8 cellular contexts compared by ENCODE assay signal in the genomic region with DNA sequence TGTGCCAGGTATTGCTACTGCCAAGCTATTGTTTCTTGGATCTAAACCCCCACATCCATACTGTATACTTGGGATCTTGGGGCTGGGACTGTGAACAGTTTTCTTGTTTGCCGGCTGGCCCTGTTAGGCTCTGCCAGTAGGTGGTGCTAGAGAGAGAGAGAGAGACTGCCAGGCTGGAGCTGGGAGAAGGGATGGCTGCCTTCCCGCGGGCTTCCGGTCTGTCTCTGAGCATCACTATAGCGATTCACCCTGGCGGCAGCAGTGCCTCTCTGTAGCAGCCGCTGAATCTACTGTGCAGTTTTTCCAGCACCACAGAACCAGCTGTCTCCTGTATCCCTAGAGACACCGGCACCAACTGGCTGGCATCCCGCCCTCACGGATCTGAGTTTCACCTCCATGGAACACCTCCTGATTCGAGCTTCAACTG.
A peak's percentile ranks its signal among the peaks of the same experiment; 100 is the strongest.
DNase-seq lines count a peak whose midpoint lies in the region; ATAC-seq and TF ChIP-seq lines count a peak whose summit lies in the region.

No MANE protein-coding gene starts in this region.

- H3K4me3 ChIP-seq in choroid plexus epithelial cell (ENCODE audit: low read depth, low read length), result no peak overlapping the region
- H3K4me3 ChIP-seq in lung, result no peak overlapping the region

- no peaks in the 10 kb centered on the region for H3K36me3 ChIP-seq in lung (ENCODE audit: control insufficient read depth in 2 of 2, insufficient read depth in 2 of 2, low read length in 2 of 2)

- DNase-seq in G401 (ENCODE audit: low spot score) (peak; percentile 93), HCEC 1CT (peak; percentile 37), NCI-H1694 treated with DMSO at 0.1 percent for 48 hours (lab: John Stamatoyannopoulos, UW) (peak; percentile 97), WTC11 (ENCODE audit: low spot score) (peak; percentile 79), choroid plexus epithelial cell (ENCODE audit: low read depth) (peak; percentile 38), lung (ENCODE audit: low spot score) (peak; percentile 62), dedifferentiated amniotic fluid mesenchymal stem cell (ENCODE audit: extremely low spot score) (no peak)
- peak; percentile 29 to 70 for DNase-seq in stimulated activated effector memory CD8-positive, alpha-beta T cell treated with anti-CD3 and anti-CD28 coated beads, Interleukin-12 subunit alpha, Interleukin-12 subunit beta, amount 100 ng/mL, for 72 hours (ENCODE audit: low spot score in 2 of 2)

- no peak overlapping the region for H3K27ac Mint-ChIP-seq in WTC11
- no peak overlapping the region for H3K27ac Mint-ChIP-seq in stimulated activated effector memory CD8-positive, alpha-beta T cell treated with anti-CD3 and anti-CD28 coated beads, Interleukin-12 subunit alpha, Interleukin-12 subunit beta, amount 100 ng/mL, for 72 hours

- 55 to 71% methylated on average over 11 of the region's 11 CpGs for WGBS in lung, 2 donors

- H3K27me3 Mint-ChIP-seq in WTC11 (ENCODE audit: low read depth), result no peaks in the 10 kb centered on the region; the same call in 1 of the 2 replicates

- TF ChIP-seq CTCF in WTC11 (IDR thresholded peaks at IDR 0.05) (peak; percentile 78), choroid plexus epithelial cell (conservative IDR thresholded peaks at IDR 0.05; ENCODE audit: low read depth, low read length) (peak; percentile 73), lung (IDR thresholded peaks at IDR 0.05; ENCODE audit: control extremely low read depth, extremely low read depth) (peak; percentile 37)

- ATAC-seq in WTC11, result peak; percentile 100
- peak; percentile 72 for ATAC-seq in lung (ENCODE audit: insufficient read depth, low FRiP score)
- ATAC-seq in stimulated activated effector memory CD8-positive, alpha-beta T cell treated with anti-CD3 and anti-CD28 coated beads, Interleukin-12 subunit alpha, Interleukin-12 subunit beta, amount 100 ng/mL, for 72 hours, result peak; percentile 65

- no peaks in the 10 kb centered on the region for H3K9me3 ChIP-seq in lung (ENCODE audit: control insufficient read depth in 2 of 2, insufficient read depth in 1 of 2, low read length in 1 of 2)

- no peak overlapping the region for H3K4me3 Mint-ChIP-seq in WTC11
- no peak overlapping the region for H3K4me3 Mint-ChIP-seq in stimulated activated effector memory CD8-positive, alpha-beta T cell treated with anti-CD3 and anti-CD28 coated beads, Interleukin-12 subunit alpha, Interleukin-12 subunit beta, amount 100 ng/mL, for 72 hours

- CTCF ChIA-PET in WTC11 (lab: Charles Lee), result interaction anchor here (0.5 to 3.3 kb wide), 45 partner anchors 9 to 303 kb away, joined by 3 to 37 read pairs (median 4); no protein-coding TSS in a partner anchor

- no peaks in the 10 kb centered on the region for H3K4me1 Mint-ChIP-seq in WTC11
- H3K4me1 Mint-ChIP-seq in stimulated activated effector memory CD8-positive, alpha-beta T cell treated with anti-CD3 and anti-CD28 coated beads, Interleukin-12 subunit alpha, Interleukin-12 subunit beta, amount 100 ng/mL, for 72 hours, result no peaks in the 10 kb centered on the region

- POLR2A ChIA-PET in WTC11 (lab: Charles Lee), result no interaction called here

- in situ Hi-C loops in G401 (cut with HindIII; ENCODE audit: low sequenced_read_pairs), result no loop called here

- H3K4me1 ChIP-seq in lung (ENCODE audit: control insufficient read depth in 2 of 2, insufficient read depth in 2 of 2, low read length in 2 of 2), result no peaks in the 10 kb centered on the region

- peaks cover 8% of the 10 kb centered on the region for H3K9me3 Mint-ChIP-seq in WTC11
- no peaks in the 10 kb centered on the region for H3K9me3 Mint-ChIP-seq in stimulated activated effector memory CD8-positive, alpha-beta T cell treated with anti-CD3 and anti-CD28 coated beads, Interleukin-12 subunit alpha, Interleukin-12 subunit beta, amount 100 ng/mL, for 72 hours

- no peak overlapping the region for H3K27ac ChIP-seq in lung (ENCODE audit: low read depth in 1 of 2, low read length in 1 of 2)

- no peaks in the 10 kb centered on the region; the same call in 1 of the 2 replicates for H3K36me3 Mint-ChIP-seq in WTC11
- H3K36me3 Mint-ChIP-seq in stimulated activated effector memory CD8-positive, alpha-beta T cell treated with anti-CD3 and anti-CD28 coated beads, Interleukin-12 subunit alpha, Interleukin-12 subunit beta, amount 100 ng/mL, for 72 hours, result no peaks in the 10 kb centered on the region

- no peaks in the 10 kb centered on the region for H3K27me3 ChIP-seq in lung (ENCODE audit: control insufficient read depth, insufficient read depth)

TF ChIP-seq in WTC11, 78 proteins besides CTCF, POLR2A, EP300 and RAD21:
- TF ChIP-seq, protein P1, sequence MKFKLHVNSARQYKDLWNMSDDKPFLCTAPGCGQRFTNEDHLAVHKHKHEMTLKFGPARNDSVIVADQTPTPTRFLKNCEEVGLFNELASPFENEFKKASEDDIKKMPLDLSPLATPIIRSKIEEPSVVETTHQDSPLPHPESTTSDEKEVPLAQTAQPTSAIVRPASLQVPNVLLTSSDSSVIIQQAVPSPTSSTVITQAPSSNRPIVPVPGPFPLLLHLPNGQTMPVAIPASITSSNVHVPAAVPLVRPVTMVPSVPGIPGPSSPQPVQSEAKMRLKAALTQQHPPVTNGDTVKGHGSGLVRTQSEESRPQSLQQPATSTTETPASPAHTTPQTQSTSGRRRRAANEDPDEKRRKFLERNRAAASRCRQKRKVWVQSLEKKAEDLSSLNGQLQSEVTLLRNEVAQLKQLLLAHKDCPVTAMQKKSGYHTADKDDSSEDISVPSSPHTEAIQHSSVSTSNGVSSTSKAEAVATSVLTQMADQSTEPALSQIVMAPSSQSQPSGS (CRISPR knock-in tag; IDR thresholded peaks at IDR 0.05; ENCODE audit: borderline replicate concordance, low read depth), result no peak
- peak; percentile 100 for TF ChIP-seq ZNF121 (CRISPR knock-in tag; IDR thresholded peaks at IDR 0.05)
- peak; percentile 68; the same call in 1 of the 2 replicates for TF ChIP-seq GTF2I (CRISPR knock-in tag; conservative IDR thresholded peaks at IDR 0.05)
- TF ChIP-seq SP1 (CRISPR knock-in tag; conservative IDR thresholded peaks at IDR 0.05), result 0 out of 2 replicates have a peak, but pooled peaks have one; percentile 20
TF ChIP-seq in WTC11: peak in this region for 3.
